In the genomic region with DNA sequence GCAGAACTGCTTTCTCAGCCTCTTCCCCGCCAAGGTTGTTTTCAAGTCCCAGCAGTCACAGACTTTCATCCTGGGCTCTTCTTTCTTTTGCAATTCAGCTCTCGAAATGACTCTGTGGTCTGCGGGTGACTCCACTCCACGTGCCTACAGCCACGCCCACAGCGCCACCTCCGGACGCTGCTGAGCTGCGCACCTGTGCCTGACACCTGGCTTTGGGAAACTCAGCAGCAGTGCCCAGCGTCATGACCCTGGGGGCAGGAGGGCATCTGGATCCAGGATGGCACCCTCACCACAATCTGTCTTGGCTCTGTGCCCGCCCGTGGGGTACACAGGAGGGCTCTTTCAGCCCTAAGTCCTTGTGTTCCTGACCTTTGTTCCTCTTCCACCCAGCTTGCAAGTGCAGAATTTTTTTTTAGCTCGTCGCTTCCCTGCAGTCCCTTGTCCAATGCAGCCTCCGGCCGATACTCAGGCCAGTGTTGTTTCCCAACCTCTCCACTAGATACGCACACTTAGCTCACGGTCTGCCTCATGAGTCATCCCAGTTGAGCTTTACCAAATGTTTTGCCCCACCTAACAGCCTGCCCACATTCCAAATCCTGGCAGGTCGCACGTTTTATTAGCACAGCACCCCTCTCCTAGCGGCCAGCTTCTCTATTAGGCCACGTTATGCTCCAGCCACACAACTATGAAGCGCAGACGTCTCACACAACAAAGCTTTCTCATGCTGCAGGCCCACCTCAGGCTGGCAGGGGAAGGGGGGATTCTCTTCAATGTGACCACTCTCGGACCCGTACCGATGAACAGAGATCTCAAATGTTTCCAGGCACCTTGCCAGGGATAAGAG, we compare ENCODE assay signal across 8 cellular contexts. TPM values are rescaled to one million over a fixed set of nuclear protein-coding genes. Genes with fewer than 3 reads are reported as not detected.
DNase-seq lines count a peak whose midpoint lies in the region; ATAC-seq, FAIRE-seq and TF ChIP-seq lines count a peak whose summit lies in the region.

No MANE protein-coding gene starts in this region.

- POLR2A ChIA-PET in GM12878 (lab: Charles Lee): interaction anchor here (1.6 to 2.1 kb wide), 3 partner anchors 11 to 19 kb away, joined by 4 to 22 read pairs (median 12); no protein-coding TSS in a partner anchor

- peak overlapping the region; percentile 12; the same call in 1 of the 2 replicates for H3K9ac ChIP-seq in GM12878 (ENCODE audit: control insufficient read depth, insufficient read depth, low read length)
- peak overlapping the region in 1 of 2 donors; percentile 58 for H3K9ac ChIP-seq in liver (ENCODE audit: low read depth in 1 of 2, low read length in 2 of 2)

- peak; percentile 71 to 77 (median 77) for TF ChIP-seq CTCF in GM12878 (IDR thresholded peaks at IDR 0.05 in 2 of 3, conservative IDR thresholded peaks at IDR 0.05 in 1 of 3; ENCODE audit: control insufficient read depth in 2 of 3, extremely low read depth in 1 of 3, insufficient read depth in 1 of 3, low read depth in 3 of 3, low read length in 3 of 3)
- TF ChIP-seq CTCF in liver (IDR thresholded peaks at IDR 0.05; ENCODE audit: low read depth, low read length, missing input control): peak; percentile 37

- H3K4me3 ChIP-seq in GM12878 (no peak overlapping the region), liver (ENCODE audit: low read depth in 1 of 3, low read length in 3 of 3) (no peak overlapping the region)

- H3K9me3 ChIP-seq in GM12878 (replicated peaks; ENCODE audit: control insufficient read depth, insufficient read depth, low read length): no peaks in the 10 kb centered on the region; the same call in 1 of the 3 replicates
- H3K9me3 ChIP-seq in liver (ENCODE audit: control insufficient read depth in 4 of 4, low read length in 3 of 4): no peaks in the 10 kb centered on the region

- DNase-seq in DMS79 (lab: John Stamatoyannopoulos, UW) (peak; percentile 45), HT-29 (ENCODE audit: low spot score) (peak; percentile 91), GM12878 (ENCODE audit: low read depth, low spot score) (peak; percentile 62), amniotic stem cell (lab: John Stamatoyannopoulos, UW) (no peak), iPS-NIHi11 (ENCODE audit: low spot score) (no peak)
- DNase-seq in T-helper 2 cell treated with Interferon-gamma antibody and Interleukin-4, amounts not matched to agents 5 μg/mL and 100 μg/mL, for 36 hours (ENCODE audit: low spot score): peak; percentile 43
- DNase-seq in stimulated activated naive CD8-positive, alpha-beta T cell treated with anti-CD3 and anti-CD28 coated beads, Interleukin-15, Interleukin-2, amounts not matched to agents 100 U/mL and 50 U/mL, for 24 hours: peak; percentile 69

- peaks cover 32% of the 10 kb centered on the region for H3K4me1 Mint-ChIP-seq in T-helper 2 cell treated with Interferon-gamma antibody and Interleukin-4, amounts not matched to agents 5 μg/mL and 100 μg/mL, for 36 hours (ENCODE audit: low read depth)

- H3K9me3 Mint-ChIP-seq in T-helper 2 cell treated with Interferon-gamma antibody and Interleukin-4, amounts not matched to agents 5 μg/mL and 100 μg/mL, for 36 hours: no peaks in the 10 kb centered on the region

- no peak overlapping the region for H2AFZ ChIP-seq in GM12878 (ENCODE audit: control insufficient read depth, low read depth, low read length)

- FAIRE-seq in GM12878 (lab: Jason Lieb, UNC): peak; percentile 95

- CTCF ChIA-PET in GM12878 (lab: Yijun Ruan, JAX): interaction anchor here (0.6 to 11.9 kb wide), 8 partner anchors 9 to 65 kb away, joined by 3 to 196 read pairs (median 6); a partner anchor contains a TSS

- peak overlapping the region; percentile 83 for H3K4me2 ChIP-seq in GM12878 (ENCODE audit: control insufficient read depth, insufficient read depth)

- peak overlapping the region; percentile 62 for H3K27ac ChIP-seq in GM12878 (ENCODE audit: control insufficient read depth, insufficient read depth)
- peak overlapping the region; percentile 86 to 92 for H3K27ac ChIP-seq in liver (ENCODE audit: low read depth in 1 of 2, low read length in 2 of 2)

- H3K79me2 ChIP-seq in GM12878 (ENCODE audit: control insufficient read depth, insufficient read depth, low read length): peaks cover 16% of the 10 kb centered on the region

- H3K4me1 ChIP-seq in GM12878 (ENCODE audit: control insufficient read depth, insufficient read depth, low read length) (peaks cover 43% of the 10 kb centered on the region), liver (ENCODE audit: control insufficient read depth in 4 of 4, insufficient read depth in 4 of 4, low read length in 3 of 4) (peaks cover 12 to 32% (median 27%) of the 10 kb centered on the region in 4 donors)

- SMC1A ChIA-PET in GM12878 (lab: Charles Lee; ENCODE audit: uncharacterized antibody, unreplicated experiment): interaction anchor here (0.7 to 3.6 kb wide), 8 partner anchors 11 to 66 kb away, joined by 3 to 35 read pairs (median 4); a partner anchor contains a TSS

- H3K27me3 ChIP-seq in GM12878 (replicated peaks in 1 of 2; ENCODE audit: control insufficient read depth in 2 of 2, insufficient read depth in 2 of 2, low read length in 1 of 2): no peaks in the 10 kb centered on the region
- no peaks in the 10 kb centered on the region for H3K27me3 ChIP-seq in liver (ENCODE audit: control insufficient read depth in 4 of 4, insufficient read depth in 4 of 4, low read length in 3 of 4)

- in situ Hi-C loops in GM12878 (cut with MboI): no loop called here

- peak overlapping the region; percentile 62 for H3K27ac Mint-ChIP-seq in T-helper 2 cell treated with Interferon-gamma antibody and Interleukin-4, amounts not matched to agents 5 μg/mL and 100 μg/mL, for 36 hours

- ATAC-seq in GM12878: peak; percentile 72
- ATAC-seq in stimulated activated naive CD8-positive, alpha-beta T cell treated with anti-CD3 and anti-CD28 coated beads, Interleukin-15, Interleukin-2, amounts not matched to agents 100 U/mL and 50 U/mL, for 24 hours: peak; percentile 48

- H3K36me3 Mint-ChIP-seq in T-helper 2 cell treated with Interferon-gamma antibody and Interleukin-4, amounts not matched to agents 5 μg/mL and 100 μg/mL, for 36 hours (ENCODE audit: low read depth): peaks cover 40% of the 10 kb centered on the region

- intact Hi-C loops in GM12878 (cut with micrococcal nuclease; ENCODE audit: unreplicated experiment): no loop called here

- RAD21 ChIA-PET in GM12878 (lab: Charles Lee; ENCODE audit: unreplicated experiment): interaction anchor here (1.7 to 10.9 kb wide), 2 partner anchors 18 to 66 kb away, joined by 11 to 206 read pairs; a partner anchor contains a TSS

- H3K36me3 ChIP-seq in GM12878 (ENCODE audit: control insufficient read depth in 2 of 2, insufficient read depth in 2 of 2, low read length in 1 of 2) (peaks cover 0 to 5% of the 10 kb centered on the region in 2 experiments; a peak in 3 of 4 replicates), liver (ENCODE audit: control insufficient read depth in 4 of 4, insufficient read depth in 3 of 4, low read depth in 1 of 4, low read length in 3 of 4) (peaks cover 0 to 34% (median 3%) of the 10 kb centered on the region in 4 donors)

- H3K4me3 Mint-ChIP-seq in T-helper 2 cell treated with Interferon-gamma antibody and Interleukin-4, amounts not matched to agents 5 μg/mL and 100 μg/mL, for 36 hours: peak overlapping the region; percentile 7

- peak; percentile 53; the same call in 1 of the 2 replicates for TF ChIP-seq POLR2A in GM12878 (IDR thresholded peaks at IDR 0.05; ENCODE audit: low read depth, low read length)

- TF ChIP-seq EP300 in GM12878 (IDR thresholded peaks at IDR 0.05; ENCODE audit: borderline replicate concordance in 1 of 2, control insufficient read depth in 1 of 2, low read depth in 2 of 2, low read length in 2 of 2): peak in 1 of 2 experiments; percentile 68; a peak in 2 of 4 replicates

- no peaks in the 10 kb centered on the region; the same call in 1 of the 2 replicates for H4K20me1 ChIP-seq in GM12878 (ENCODE audit: control insufficient read depth, insufficient read depth)

- peak; percentile 51 for TF ChIP-seq RAD21 in GM12878 (IDR thresholded peaks at IDR 0.05; ENCODE audit: insufficient read depth, low read depth, low read length)
- TF ChIP-seq RAD21 in liver (IDR thresholded peaks at IDR 0.05): no peak

- no TSS peak for BruUV-seq in GM12878 (replicated peaks; lab: Mats Ljungman, UMichigan)

- H3K27me3 Mint-ChIP-seq in T-helper 2 cell treated with Interferon-gamma antibody and Interleukin-4, amounts not matched to agents 5 μg/mL and 100 μg/mL, for 36 hours (ENCODE audit: low read depth): no peaks in the 10 kb centered on the region

- WGBS in GM12878 (ENCODE audit: insufficient coverage, insufficient replicate concordance, low lambda C conversion rate, missing lambda C conversion rate): 51% methylated on average over 27 of the region's 27 CpGs
- 36% methylated on average over 27 of the region's 27 CpGs for WGBS in liver

RNA-seq across cellular contexts. Expression of a gene that starts 6.5 kb away (rescaled TPM):
- 88.3 and 90.2 TPM in 2 replicates for total RNA-seq in HT-29 (2014; rRNA removed; shearing (Covaris generic))
- 79.8 and 82.5 TPM in 2 replicates for total RNA-seq in GM12878 (2013; cell fraction: nucleolus; rRNA removed)
- total RNA-seq in GM12878 (2014; rRNA removed) (26.6 and 32.9 TPM in 2 replicates), GM12878 (2014; rRNA removed; fragmentation: Illumina TruSeq; extraction: Trizol) (8.4 and 12.4 TPM in 2 replicates), GM12878 (2021) (31.5 and 40.6 TPM in 2 replicates), liver (10 to 100 TPM in 1 of 2 donors, 1 to 10 TPM in 1; 5.3 to 11.3 TPM)
- 4.5 TPM for polyA plus RNA-seq in GM12878 (2011; ENCODE audit: low read depth)
- polyA plus RNA-seq in GM12878 (2011; rRNA removed) (6.0 and 10.3 TPM in 2 replicates), GM12878 (2014; fragmentation: Illumina TruSeq; extraction: Trizol) (2.4 and 7.3 TPM in 2 replicates), GM12878 (2014; fragmentation: Nextera tagmentation; extraction: Ambion mirVana) (1 to 10 TPM in 1 of 2 experiments, under 1 TPM in 1; 0.37 to 1.6 TPM), GM12878 (2014; rRNA removed) (38.2 and 46.0 TPM in 2 replicates), GM12878 (2016; fragmentation: Nextera tagmentation; extraction: Ambion mirVana) (10 to 100 TPM; 22.6 to 27.1 TPM), liver (1 to 10 TPM; 4.8 to 7.6 TPM)
- 9.9 and 23.2 TPM in 2 replicates for polyA plus RNA-seq in GM12878 (2011; cell fraction: cytosol; rRNA removed)
- 159 and 187 TPM in 2 replicates for polyA plus RNA-seq in GM12878 (2011; cell fraction: nucleus; rRNA removed)
- 19.0 and 21.0 TPM in 2 replicates for polyA plus RNA-seq in GM12878 (2012)
- 7.5 and 13.8 TPM in 2 replicates for polyA minus RNA-seq in GM12878 (2011; rRNA and poly(A)+ RNA removed)
- polyA minus RNA-seq in GM12878 (2011; cell fraction: cytosol; rRNA and poly(A)+ RNA removed): 7.4 and 9.0 TPM in 2 replicates
- polyA minus RNA-seq in GM12878 (2011; cell fraction: nucleus; rRNA and poly(A)+ RNA removed): 31.7 and 59.3 TPM in 2 replicates

RNA-seq across cellular contexts. Expression of a gene that starts 11.7 kb away (rescaled TPM):
- total RNA-seq in HT-29 (2014; rRNA removed; shearing (Covaris generic)): 57.9 and 74.9 TPM in 2 replicates
- total RNA-seq in GM12878 (2013; cell fraction: nucleolus; rRNA removed): 20.1 and 20.4 TPM in 2 replicates
- total RNA-seq in GM12878 (2014; rRNA removed) (18.1 and 21.6 TPM in 2 replicates), GM12878 (2014; rRNA removed; fragmentation: Illumina TruSeq; extraction: Trizol) (5.4 and 6.2 TPM in 2 replicates), GM12878 (2021) (49.5 and 53.5 TPM in 2 replicates), liver (10 to 100 TPM; 26.1 to 32.8 TPM)
- polyA plus RNA-seq in GM12878 (2011; ENCODE audit: low read depth): 13.5 TPM
- polyA plus RNA-seq in GM12878 (2011; rRNA removed) (2.2 and 5.4 TPM in 2 replicates), GM12878 (2014; fragmentation: Illumina TruSeq; extraction: Trizol) (1.1 and 6.7 TPM in 2 replicates), GM12878 (2014; fragmentation: Nextera tagmentation; extraction: Ambion mirVana) (1 to 10 TPM in 1 of 2 experiments, under 1 TPM in 1; 0.24 to 1.2 TPM), GM12878 (2014; rRNA removed) (32.0 and 42.9 TPM in 2 replicates), GM12878 (2016; fragmentation: Nextera tagmentation; extraction: Ambion mirVana) (1 to 10 TPM; 6.9 to 9.6 TPM), liver (10 to 100 TPM; 24.8 to 43.9 TPM)
- 16.9 and 21.7 TPM in 2 replicates for polyA plus RNA-seq in GM12878 (2011; cell fraction: cytosol; rRNA removed)
- 81.1 and 82.2 TPM in 2 replicates for polyA plus RNA-seq in GM12878 (2011; cell fraction: nucleus; rRNA removed)
- 34.1 and 38.3 TPM in 2 replicates for polyA plus RNA-seq in GM12878 (2012)
- 8.1 and 20.4 TPM in 2 replicates for polyA minus RNA-seq in GM12878 (2011; rRNA and poly(A)+ RNA removed)
- polyA minus RNA-seq in GM12878 (2011; cell fraction: cytosol; rRNA and poly(A)+ RNA removed): 23.8 and 30.4 TPM in 2 replicates
- 12.5 and 29.9 TPM in 2 replicates for polyA minus RNA-seq in GM12878 (2011; cell fraction: nucleus; rRNA and poly(A)+ RNA removed)

RNA-seq across cellular contexts. Expression of a gene that starts 19.8 kb away (rescaled TPM):
- total RNA-seq in HT-29 (2014; rRNA removed; shearing (Covaris generic)): 10.0 and 10.4 TPM in 2 replicates
- 10.4 and 11.4 TPM in 2 replicates for total RNA-seq in GM12878 (2013; cell fraction: nucleolus; rRNA removed)
- 8.2 and 8.6 TPM in 2 replicates for total RNA-seq in GM12878 (2014; rRNA removed)
- 3.4 and 3.6 TPM in 2 replicates for total RNA-seq in GM12878 (2014; rRNA removed; fragmentation: Illumina TruSeq; extraction: Trizol)
- 4.8 and 5.2 TPM in 2 replicates for total RNA-seq in GM12878 (2021)
- polyA plus RNA-seq in GM12878 (2011; ENCODE audit: low read depth): 3.1 TPM
- 9.5 and 11.0 TPM in 2 replicates for polyA plus RNA-seq in GM12878 (2011; rRNA removed)
- polyA plus RNA-seq in GM12878 (2011; cell fraction: cytosol; rRNA removed): 6.3 and 6.4 TPM in 2 replicates
- 3.7 and 5.9 TPM in 2 replicates for polyA plus RNA-seq in GM12878 (2011; cell fraction: nucleus; rRNA removed)
- 7.7 and 8.3 TPM in 2 replicates for polyA plus RNA-seq in GM12878 (2012)
- 4.4 and 4.6 TPM in 2 replicates for polyA plus RNA-seq in GM12878 (2014; fragmentation: Illumina TruSeq; extraction: Trizol)
- polyA plus RNA-seq in GM12878 (2014; fragmentation: Nextera tagmentation; extraction: Ambion mirVana): 1 to 10 TPM; 2.5 to 3.0 TPM
- 6.2 and 7.6 TPM in 2 replicates for polyA plus RNA-seq in GM12878 (2014; rRNA removed)
- polyA plus RNA-seq in GM12878 (2016; fragmentation: Nextera tagmentation; extraction: Ambion mirVana): 10 to 100 TPM; 11.6 to 12.5 TPM
- polyA minus RNA-seq in GM12878 (2011; rRNA and poly(A)+ RNA removed): 7.6 and 10.9 TPM in 2 replicates
- polyA minus RNA-seq in GM12878 (2011; cell fraction: cytosol; rRNA and poly(A)+ RNA removed): 1.7 and 3.6 TPM in 2 replicates
- polyA minus RNA-seq in GM12878 (2011; cell fraction: nucleus; rRNA and poly(A)+ RNA removed): 6.4 and 11.9 TPM in 2 replicates
- total RNA-seq in liver: 1 to 10 TPM; 1.9 to 3.5 TPM
- 1 to 10 TPM; 2.4 to 4.1 TPM for polyA plus RNA-seq in liver

RNA-seq across cellular contexts. Expression of a gene that starts 22.2 kb away (rescaled TPM):
- 26.5 and 29.5 TPM in 2 replicates for total RNA-seq in HT-29 (2014; rRNA removed; shearing (Covaris generic))
- total RNA-seq in GM12878 (2013; cell fraction: nucleolus; rRNA removed): 30.8 and 36.5 TPM in 2 replicates
- total RNA-seq in GM12878 (2014; rRNA removed): 8.4 and 11.5 TPM in 2 replicates
- 9.6 and 10.7 TPM in 2 replicates for total RNA-seq in GM12878 (2014; rRNA removed; fragmentation: Illumina TruSeq; extraction: Trizol)
- 15.3 and 19.6 TPM in 2 replicates for total RNA-seq in GM12878 (2021)
- 5.1 TPM for polyA plus RNA-seq in GM12878 (2011; ENCODE audit: low read depth)
- polyA plus RNA-seq in GM12878 (2011; rRNA removed): 5.8 and 7.3 TPM in 2 replicates
- polyA plus RNA-seq in GM12878 (2011; cell fraction: cytosol; rRNA removed): 9.3 and 9.6 TPM in 2 replicates
- 17.5 and 21.5 TPM in 2 replicates for polyA plus RNA-seq in GM12878 (2011; cell fraction: nucleus; rRNA removed)
- polyA plus RNA-seq in GM12878 (2012): 9.4 and 9.8 TPM in 2 replicates
- 9.0 and 15.1 TPM in 2 replicates for polyA plus RNA-seq in GM12878 (2014; fragmentation: Illumina TruSeq; extraction: Trizol)
- 1 to 10 TPM; 1.1 to 2.4 TPM for polyA plus RNA-seq in GM12878 (2014; fragmentation: Nextera tagmentation; extraction: Ambion mirVana)
- 11.6 and 13.8 TPM in 2 replicates for polyA plus RNA-seq in GM12878 (2014; rRNA removed)
- 10 to 100 TPM; 10.3 to 11.5 TPM for polyA plus RNA-seq in GM12878 (2016; fragmentation: Nextera tagmentation; extraction: Ambion mirVana)
- polyA minus RNA-seq in GM12878 (2011; rRNA and poly(A)+ RNA removed): 12.7 and 18.9 TPM in 2 replicates
- 6.4 and 8.2 TPM in 2 replicates for polyA minus RNA-seq in GM12878 (2011; cell fraction: cytosol; rRNA and poly(A)+ RNA removed)
- polyA minus RNA-seq in GM12878 (2011; cell fraction: nucleus; rRNA and poly(A)+ RNA removed): 13.8 and 23.8 TPM in 2 replicates
- 10 to 100 TPM in 1 of 2 donors, 1 to 10 TPM in 1; 5.4 to 12.8 TPM for total RNA-seq in liver
- 1 to 10 TPM; 2.5 to 3.0 TPM for polyA plus RNA-seq in liver

RNA-seq across cellular contexts. Expression of a gene that starts 45.3 kb away (rescaled TPM):
- 176 and 180 TPM in 2 replicates for total RNA-seq in HT-29 (2014; rRNA removed; shearing (Covaris generic))
- 8.6 and 8.8 TPM in 2 replicates for total RNA-seq in GM12878 (2013; cell fraction: nucleolus; rRNA removed)
- 0.76 and 1.6 TPM in 2 replicates for total RNA-seq in GM12878 (2014; rRNA removed)
- total RNA-seq in GM12878 (2014; rRNA removed; fragmentation: Illumina TruSeq; extraction: Trizol): 0.14 TPM in 1 of 2 replicates, not detected in the other
- 0.56 and 1.1 TPM in 2 replicates for total RNA-seq in GM12878 (2021)
- 0.62 TPM for polyA plus RNA-seq in GM12878 (2011; ENCODE audit: low read depth)
- 0.43 and 0.75 TPM in 2 replicates for polyA plus RNA-seq in GM12878 (2011; rRNA removed)
- polyA plus RNA-seq in GM12878 (2011; cell fraction: cytosol; rRNA removed): 2.9 and 3.1 TPM in 2 replicates
- polyA plus RNA-seq in GM12878 (2011; cell fraction: nucleus; rRNA removed): 4.4 TPM in 2 replicates
- 1.8 and 2.4 TPM in 2 replicates for polyA plus RNA-seq in GM12878 (2012)
- 0.18 TPM in 1 of 2 replicates, not detected in the other for polyA plus RNA-seq in GM12878 (2014; fragmentation: Illumina TruSeq; extraction: Trizol)
- not detected for polyA plus RNA-seq in GM12878 (2014; fragmentation: Nextera tagmentation; extraction: Ambion mirVana)
- polyA plus RNA-seq in GM12878 (2014; rRNA removed): 0.74 and 1.3 TPM in 2 replicates
- under 1 TPM; 0.14 to 0.32 TPM for polyA plus RNA-seq in GM12878 (2016; fragmentation: Nextera tagmentation; extraction: Ambion mirVana)
- 2.0 and 3.3 TPM in 2 replicates for polyA minus RNA-seq in GM12878 (2011; rRNA and poly(A)+ RNA removed)
- polyA minus RNA-seq in GM12878 (2011; cell fraction: cytosol; rRNA and poly(A)+ RNA removed): 1.7 TPM in 1 of 2 replicates, not detected in the other
- 0.97 and 1.1 TPM in 2 replicates for polyA minus RNA-seq in GM12878 (2011; cell fraction: nucleus; rRNA and poly(A)+ RNA removed)
- total RNA-seq in liver: 1 to 10 TPM in 1 of 2 donors, under 1 TPM in 1; 0.50 to 2.4 TPM
- under 1 TPM; 0.30 to 0.38 TPM for polyA plus RNA-seq in liver

Comparison
In these comparisons a context has a peak if more than half of its experiments do, and no peak if none do; other contexts are left out.
1. DNase-seq: peak in DMS79 (single experiment), HT-29 (single experiment), T-helper 2 cell treated with Interferon-gamma antibody and Interleukin-4, amounts not matched to agents 5 μg/mL and 100 μg/mL, for 36 hours (single experiment), GM12878 (single experiment) and stimulated activated naive CD8-positive, alpha-beta T cell treated with anti-CD3 and anti-CD28 coated beads, Interleukin-15, Interleukin-2, amounts not matched to agents 100 U/mL and 50 U/mL, for 24 hours (single experiment); none in amniotic stem cell (single experiment) and iPS-NIHi11 (single experiment).